1 cellular context compared by ENCODE assay signal in the genomic region with DNA sequence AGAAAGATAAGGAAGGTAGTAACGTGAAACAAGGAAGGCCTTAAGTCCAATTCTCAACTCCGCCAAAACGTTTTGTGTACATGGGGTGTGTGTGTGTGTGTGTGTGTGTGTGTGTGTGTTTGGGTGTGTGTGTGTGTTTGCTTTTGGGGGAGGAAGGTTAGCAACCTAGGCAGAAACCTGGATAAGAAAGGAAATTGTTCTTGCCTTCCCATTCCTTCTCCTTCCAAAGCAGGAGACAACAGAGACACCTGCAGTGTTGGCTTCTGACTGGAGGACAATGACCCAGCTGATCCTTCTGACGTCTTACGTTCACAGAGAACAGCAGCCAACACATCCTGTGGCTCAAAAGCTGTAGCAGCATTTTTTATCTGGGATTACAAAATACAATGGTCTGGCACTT.
A peak's percentile ranks its signal among the peaks of the same experiment; 100 is the strongest.
TF ChIP-seq lines count a peak whose summit lies in the region.

No MANE protein-coding gene starts in this region.

TF ChIP-seq in liver, 16 proteins besides CTCF, POLR2A, EP300 and RAD21 (continued from another document):
- TF ChIP-seq, protein P1, sequence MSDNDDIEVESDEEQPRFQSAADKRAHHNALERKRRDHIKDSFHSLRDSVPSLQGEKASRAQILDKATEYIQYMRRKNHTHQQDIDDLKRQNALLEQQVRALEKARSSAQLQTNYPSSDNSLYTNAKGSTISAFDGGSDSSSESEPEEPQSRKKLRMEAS (IDR thresholded peaks at IDR 0.05), result peak; percentile 27
- TF ChIP-seq GABPA (IDR thresholded peaks at IDR 0.05 in 1 of 2, conservative IDR thresholded peaks at IDR 0.05 in 1 of 2) (no peak), JUND (IDR thresholded peaks at IDR 0.05) (peak in 1 of 2 donors; percentile 30), SP1 (IDR thresholded peaks at IDR 0.05) (peak; percentile 45), YY1 (IDR thresholded peaks at IDR 0.05) (peak; percentile 12), FOXA2 (IDR thresholded peaks at IDR 0.05) (no peak), TAF1 (conservative IDR thresholded peaks at IDR 0.05) (no peak), HNF4G (IDR thresholded peaks at IDR 0.05) (no peak), HNF4A (conservative IDR thresholded peaks at IDR 0.05) (peak; percentile 42 to 46)
- TF ChIP-seq, protein P2, sequence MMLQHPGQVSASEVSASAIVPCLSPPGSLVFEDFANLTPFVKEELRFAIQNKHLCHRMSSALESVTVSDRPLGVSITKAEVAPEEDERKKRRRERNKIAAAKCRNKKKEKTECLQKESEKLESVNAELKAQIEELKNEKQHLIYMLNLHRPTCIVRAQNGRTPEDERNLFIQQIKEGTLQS (IDR thresholded peaks at IDR 0.05), result no peak
- TF ChIP-seq, protein P3, sequence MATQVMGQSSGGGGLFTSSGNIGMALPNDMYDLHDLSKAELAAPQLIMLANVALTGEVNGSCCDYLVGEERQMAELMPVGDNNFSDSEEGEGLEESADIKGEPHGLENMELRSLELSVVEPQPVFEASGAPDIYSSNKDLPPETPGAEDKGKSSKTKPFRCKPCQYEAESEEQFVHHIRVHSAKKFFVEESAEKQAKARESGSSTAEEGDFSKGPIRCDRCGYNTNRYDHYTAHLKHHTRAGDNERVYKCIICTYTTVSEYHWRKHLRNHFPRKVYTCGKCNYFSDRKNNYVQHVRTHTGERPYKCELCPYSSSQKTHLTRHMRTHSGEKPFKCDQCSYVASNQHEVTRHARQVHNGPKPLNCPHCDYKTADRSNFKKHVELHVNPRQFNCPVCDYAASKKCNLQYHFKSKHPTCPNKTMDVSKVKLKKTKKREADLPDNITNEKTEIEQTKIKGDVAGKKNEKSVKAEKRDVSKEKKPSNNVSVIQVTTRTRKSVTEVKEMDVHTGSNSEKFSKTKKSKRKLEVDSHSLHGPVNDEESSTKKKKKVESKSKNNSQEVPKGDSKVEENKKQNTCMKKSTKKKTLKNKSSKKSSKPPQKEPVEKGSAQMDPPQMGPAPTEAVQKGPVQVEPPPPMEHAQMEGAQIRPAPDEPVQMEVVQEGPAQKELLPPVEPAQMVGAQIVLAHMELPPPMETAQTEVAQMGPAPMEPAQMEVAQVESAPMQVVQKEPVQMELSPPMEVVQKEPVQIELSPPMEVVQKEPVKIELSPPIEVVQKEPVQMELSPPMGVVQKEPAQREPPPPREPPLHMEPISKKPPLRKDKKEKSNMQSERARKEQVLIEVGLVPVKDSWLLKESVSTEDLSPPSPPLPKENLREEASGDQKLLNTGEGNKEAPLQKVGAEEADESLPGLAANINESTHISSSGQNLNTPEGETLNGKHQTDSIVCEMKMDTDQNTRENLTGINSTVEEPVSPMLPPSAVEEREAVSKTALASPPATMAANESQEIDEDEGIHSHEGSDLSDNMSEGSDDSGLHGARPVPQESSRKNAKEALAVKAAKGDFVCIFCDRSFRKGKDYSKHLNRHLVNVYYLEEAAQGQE (IDR thresholded peaks at IDR 0.05), result peak; percentile 25
